ENCODE assay signal across 1 cellular context in the genomic region with DNA sequence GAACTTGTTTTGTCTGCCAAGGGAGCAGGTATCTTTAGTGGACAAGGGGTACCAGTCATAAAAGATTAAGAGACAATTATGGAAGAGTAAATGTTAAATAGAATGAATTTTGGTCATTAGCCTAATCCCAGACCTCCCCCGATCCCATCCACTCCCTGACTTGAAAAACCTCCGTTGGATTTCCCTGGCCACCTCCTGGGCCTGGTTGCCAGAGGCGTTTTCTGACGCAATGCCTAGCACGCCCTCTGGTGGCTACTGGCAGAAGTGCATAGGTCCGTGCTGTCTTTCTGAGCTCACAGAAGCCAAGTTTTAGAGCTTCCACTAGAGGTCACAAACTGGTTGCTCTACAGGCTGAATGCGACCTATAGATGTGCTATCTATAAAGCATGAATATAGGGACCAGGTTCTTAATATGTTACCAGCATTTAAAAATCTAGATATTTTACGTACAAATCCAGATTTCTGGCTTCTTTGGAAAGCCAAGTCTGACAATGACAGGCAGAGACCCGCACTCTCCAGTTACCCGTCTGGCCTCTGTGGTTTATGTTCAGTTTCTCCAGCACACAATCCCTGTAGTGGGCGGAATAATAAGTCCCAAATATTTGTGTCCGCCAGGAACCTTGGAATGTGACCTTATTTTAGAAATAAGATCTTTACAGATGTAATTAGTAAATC.
A peak's percentile ranks its signal among the peaks of the same experiment; 100 is the strongest.
TF ChIP-seq lines count a peak whose summit lies in the region.

No MANE protein-coding gene starts in this region.

TF ChIP-seq in HepG2, 621 proteins besides CTCF, POLR2A, EP300 and RAD21 (continued from another document and continues in another):
- TF ChIP-seq, protein P1, sequence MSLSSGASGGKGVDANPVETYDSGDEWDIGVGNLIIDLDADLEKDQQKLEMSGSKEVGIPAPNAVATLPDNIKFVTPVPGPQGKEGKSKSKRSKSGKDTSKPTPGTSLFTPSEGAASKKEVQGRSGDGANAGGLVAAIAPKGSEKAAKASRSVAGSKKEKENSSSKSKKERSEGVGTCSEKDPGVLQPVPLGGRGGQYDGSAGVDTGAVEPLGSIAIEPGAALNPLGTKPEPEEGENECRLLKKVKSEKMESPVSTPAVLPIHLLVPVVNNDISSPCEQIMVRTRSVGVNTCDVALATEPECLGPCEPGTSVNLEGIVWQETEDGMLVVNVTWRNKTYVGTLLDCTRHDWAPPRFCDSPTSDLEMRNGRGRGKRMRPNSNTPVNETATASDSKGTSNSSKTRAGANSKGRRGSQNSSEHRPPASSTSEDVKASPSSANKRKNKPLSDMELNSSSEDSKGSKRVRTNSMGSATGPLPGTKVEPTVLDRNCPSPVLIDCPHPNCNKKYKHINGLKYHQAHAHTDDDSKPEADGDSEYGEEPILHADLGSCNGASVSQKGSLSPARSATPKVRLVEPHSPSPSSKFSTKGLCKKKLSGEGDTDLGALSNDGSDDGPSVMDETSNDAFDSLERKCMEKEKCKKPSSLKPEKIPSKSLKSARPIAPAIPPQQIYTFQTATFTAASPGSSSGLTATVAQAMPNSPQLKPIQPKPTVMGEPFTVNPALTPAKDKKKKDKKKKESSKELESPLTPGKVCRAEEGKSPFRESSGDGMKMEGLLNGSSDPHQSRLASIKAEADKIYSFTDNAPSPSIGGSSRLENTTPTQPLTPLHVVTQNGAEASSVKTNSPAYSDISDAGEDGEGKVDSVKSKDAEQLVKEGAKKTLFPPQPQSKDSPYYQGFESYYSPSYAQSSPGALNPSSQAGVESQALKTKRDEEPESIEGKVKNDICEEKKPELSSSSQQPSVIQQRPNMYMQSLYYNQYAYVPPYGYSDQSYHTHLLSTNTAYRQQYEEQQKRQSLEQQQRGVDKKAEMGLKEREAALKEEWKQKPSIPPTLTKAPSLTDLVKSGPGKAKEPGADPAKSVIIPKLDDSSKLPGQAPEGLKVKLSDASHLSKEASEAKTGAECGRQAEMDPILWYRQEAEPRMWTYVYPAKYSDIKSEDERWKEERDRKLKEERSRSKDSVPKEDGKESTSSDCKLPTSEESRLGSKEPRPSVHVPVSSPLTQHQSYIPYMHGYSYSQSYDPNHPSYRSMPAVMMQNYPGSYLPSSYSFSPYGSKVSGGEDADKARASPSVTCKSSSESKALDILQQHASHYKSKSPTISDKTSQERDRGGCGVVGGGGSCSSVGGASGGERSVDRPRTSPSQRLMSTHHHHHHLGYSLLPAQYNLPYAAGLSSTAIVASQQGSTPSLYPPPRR (CRISPR knock-in tag; IDR thresholded peaks at IDR 0.05; ENCODE audit: borderline replicate concordance) = no peak
- TF ChIP-seq, protein P2, sequence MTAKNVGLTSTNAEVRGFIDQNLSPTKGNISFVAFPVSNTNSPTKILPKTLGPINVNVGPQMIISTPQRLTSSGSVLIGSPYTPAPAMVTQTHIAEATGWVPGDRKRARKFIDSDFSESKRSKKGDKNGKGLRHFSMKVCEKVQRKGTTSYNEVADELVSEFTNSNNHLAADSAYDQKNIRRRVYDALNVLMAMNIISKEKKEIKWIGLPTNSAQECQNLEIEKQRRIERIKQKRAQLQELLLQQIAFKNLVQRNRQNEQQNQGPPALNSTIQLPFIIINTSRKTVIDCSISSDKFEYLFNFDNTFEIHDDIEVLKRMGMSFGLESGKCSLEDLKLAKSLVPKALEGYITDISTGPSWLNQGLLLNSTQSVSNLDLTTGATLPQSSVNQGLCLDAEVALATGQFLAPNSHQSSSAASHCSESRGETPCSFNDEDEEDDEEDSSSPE (CRISPR knock-in tag; IDR thresholded peaks at IDR 0.05) = no peak
- TF ChIP-seq, protein P3, sequence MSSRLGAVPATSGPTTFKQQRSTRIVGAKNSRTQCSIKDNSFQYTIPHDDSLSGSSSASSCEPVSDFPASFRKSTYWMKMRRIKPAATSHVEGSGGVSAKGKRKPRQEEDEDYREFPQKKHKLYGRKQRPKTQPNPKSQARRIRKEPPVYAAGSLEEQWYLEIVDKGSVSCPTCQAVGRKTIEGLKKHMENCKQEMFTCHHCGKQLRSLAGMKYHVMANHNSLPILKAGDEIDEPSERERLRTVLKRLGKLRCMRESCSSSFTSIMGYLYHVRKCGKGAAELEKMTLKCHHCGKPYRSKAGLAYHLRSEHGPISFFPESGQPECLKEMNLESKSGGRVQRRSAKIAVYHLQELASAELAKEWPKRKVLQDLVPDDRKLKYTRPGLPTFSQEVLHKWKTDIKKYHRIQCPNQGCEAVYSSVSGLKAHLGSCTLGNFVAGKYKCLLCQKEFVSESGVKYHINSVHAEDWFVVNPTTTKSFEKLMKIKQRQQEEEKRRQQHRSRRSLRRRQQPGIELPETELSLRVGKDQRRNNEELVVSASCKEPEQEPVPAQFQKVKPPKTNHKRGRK (CRISPR knock-in tag; IDR thresholded peaks at IDR 0.05) = no peak
- no peak for TF ChIP-seq MED8 (CRISPR knock-in tag; IDR thresholded peaks at IDR 0.05; ENCODE audit: insufficient replicate concordance)
- TF ChIP-seq KDM2A (CRISPR knock-in tag; IDR thresholded peaks at IDR 0.05; ENCODE audit: borderline replicate concordance, low read depth) = peak; percentile 69; the same call in 1 of the 2 replicates
- no peak for TF ChIP-seq HMGA1 (CRISPR knock-in tag; conservative IDR thresholded peaks at IDR 0.05)
- TF ChIP-seq ZBTB1 (CRISPR knock-in tag; IDR thresholded peaks at IDR 0.05; ENCODE audit: borderline replicate concordance) = no peak
- TF ChIP-seq ZBTB42 (CRISPR knock-in tag; IDR thresholded peaks at IDR 0.05) = no peak
- no peak for TF ChIP-seq ZNF737 (CRISPR knock-in tag; IDR thresholded peaks at IDR 0.05; ENCODE audit: borderline replicate concordance)
- TF ChIP-seq NCOA1 (CRISPR knock-in tag; IDR thresholded peaks at IDR 0.05) = no peak
- peak; percentile 74 for TF ChIP-seq ELF3 (CRISPR knock-in tag; IDR thresholded peaks at IDR 0.05)
- no peak for TF ChIP-seq ZNF264 (CRISPR knock-in tag; IDR thresholded peaks at IDR 0.05)
- TF ChIP-seq RFXANK (CRISPR knock-in tag; IDR thresholded peaks at IDR 0.05) = 0 out of 2 replicates have a peak, but pooled peaks have one; percentile 67
- no peak for TF ChIP-seq ZNF484 (CRISPR knock-in tag; IDR thresholded peaks at IDR 0.05; ENCODE audit: borderline replicate concordance, low read depth)
- no peak for TF ChIP-seq SRY (CRISPR knock-in tag; IDR thresholded peaks at IDR 0.05)
- 0 out of 2 replicates have a peak, but pooled peaks have one; percentile 25 for TF ChIP-seq ZNF274 (CRISPR knock-in tag; IDR thresholded peaks at IDR 0.05)
- no peak for TF ChIP-seq ZNF616 (CRISPR knock-in tag; IDR thresholded peaks at IDR 0.05; ENCODE audit: low read depth)
- TF ChIP-seq, protein P4, sequence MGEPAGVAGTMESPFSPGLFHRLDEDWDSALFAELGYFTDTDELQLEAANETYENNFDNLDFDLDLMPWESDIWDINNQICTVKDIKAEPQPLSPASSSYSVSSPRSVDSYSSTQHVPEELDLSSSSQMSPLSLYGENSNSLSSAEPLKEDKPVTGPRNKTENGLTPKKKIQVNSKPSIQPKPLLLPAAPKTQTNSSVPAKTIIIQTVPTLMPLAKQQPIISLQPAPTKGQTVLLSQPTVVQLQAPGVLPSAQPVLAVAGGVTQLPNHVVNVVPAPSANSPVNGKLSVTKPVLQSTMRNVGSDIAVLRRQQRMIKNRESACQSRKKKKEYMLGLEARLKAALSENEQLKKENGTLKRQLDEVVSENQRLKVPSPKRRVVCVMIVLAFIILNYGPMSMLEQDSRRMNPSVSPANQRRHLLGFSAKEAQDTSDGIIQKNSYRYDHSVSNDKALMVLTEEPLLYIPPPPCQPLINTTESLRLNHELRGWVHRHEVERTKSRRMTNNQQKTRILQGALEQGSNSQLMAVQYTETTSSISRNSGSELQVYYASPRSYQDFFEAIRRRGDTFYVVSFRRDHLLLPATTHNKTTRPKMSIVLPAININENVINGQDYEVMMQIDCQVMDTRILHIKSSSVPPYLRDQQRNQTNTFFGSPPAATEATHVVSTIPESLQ (CRISPR knock-in tag; conservative IDR thresholded peaks at IDR 0.05) = 0 out of 2 replicates have a peak, but pooled peaks have one; percentile 90
- no peak for TF ChIP-seq BRCA1 (CRISPR knock-in tag; IDR thresholded peaks at IDR 0.05)
- TF ChIP-seq, protein P5, sequence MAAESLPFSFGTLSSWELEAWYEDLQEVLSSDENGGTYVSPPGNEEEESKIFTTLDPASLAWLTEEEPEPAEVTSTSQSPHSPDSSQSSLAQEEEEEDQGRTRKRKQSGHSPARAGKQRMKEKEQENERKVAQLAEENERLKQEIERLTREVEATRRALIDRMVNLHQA (CRISPR knock-in tag; IDR thresholded peaks at IDR 0.05) = no peak
- TF ChIP-seq HDAC1 (CRISPR knock-in tag; IDR thresholded peaks at IDR 0.05) = no peak
- no peak for TF ChIP-seq TBP (CRISPR knock-in tag; IDR thresholded peaks at IDR 0.05)
- TF ChIP-seq ZSCAN9 (CRISPR knock-in tag; IDR thresholded peaks at IDR 0.05; ENCODE audit: borderline replicate concordance) = peak; percentile 48; the same call in 1 of the 2 replicates
- TF ChIP-seq ZFX (CRISPR knock-in tag; IDR thresholded peaks at IDR 0.05; ENCODE audit: low read depth) = peak; percentile 68
- 0 out of 2 replicates have a peak, but pooled peaks have one; percentile 55 for TF ChIP-seq ZNF335 (CRISPR knock-in tag; IDR thresholded peaks at IDR 0.05)
- TF ChIP-seq CBFB (CRISPR knock-in tag; IDR thresholded peaks at IDR 0.05) = 0 out of 2 replicates have a peak, but pooled peaks have one; percentile 60
- no peak for TF ChIP-seq NR2C2 (CRISPR knock-in tag; IDR thresholded peaks at IDR 0.05; ENCODE audit: borderline replicate concordance)
- TF ChIP-seq FOSL2 (CRISPR knock-in tag; IDR thresholded peaks at IDR 0.05) = peak; percentile 69
- TF ChIP-seq, protein P6, sequence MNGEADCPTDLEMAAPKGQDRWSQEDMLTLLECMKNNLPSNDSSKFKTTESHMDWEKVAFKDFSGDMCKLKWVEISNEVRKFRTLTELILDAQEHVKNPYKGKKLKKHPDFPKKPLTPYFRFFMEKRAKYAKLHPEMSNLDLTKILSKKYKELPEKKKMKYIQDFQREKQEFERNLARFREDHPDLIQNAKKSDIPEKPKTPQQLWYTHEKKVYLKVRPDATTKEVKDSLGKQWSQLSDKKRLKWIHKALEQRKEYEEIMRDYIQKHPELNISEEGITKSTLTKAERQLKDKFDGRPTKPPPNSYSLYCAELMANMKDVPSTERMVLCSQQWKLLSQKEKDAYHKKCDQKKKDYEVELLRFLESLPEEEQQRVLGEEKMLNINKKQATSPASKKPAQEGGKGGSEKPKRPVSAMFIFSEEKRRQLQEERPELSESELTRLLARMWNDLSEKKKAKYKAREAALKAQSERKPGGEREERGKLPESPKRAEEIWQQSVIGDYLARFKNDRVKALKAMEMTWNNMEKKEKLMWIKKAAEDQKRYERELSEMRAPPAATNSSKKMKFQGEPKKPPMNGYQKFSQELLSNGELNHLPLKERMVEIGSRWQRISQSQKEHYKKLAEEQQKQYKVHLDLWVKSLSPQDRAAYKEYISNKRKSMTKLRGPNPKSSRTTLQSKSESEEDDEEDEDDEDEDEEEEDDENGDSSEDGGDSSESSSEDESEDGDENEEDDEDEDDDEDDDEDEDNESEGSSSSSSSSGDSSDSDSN (CRISPR knock-in tag; IDR thresholded peaks at IDR 0.05) = no peak
- no peak for TF ChIP-seq TAF15 (IDR thresholded peaks at IDR 0.05; ENCODE audit: low read depth, low read length, poor library complexity, severe bottlenecking)
- TF ChIP-seq ZEB1 (IDR thresholded peaks at IDR 0.05; ENCODE audit: insufficient replicate concordance, low read depth) = peak; percentile 32
- TF ChIP-seq, protein P7, sequence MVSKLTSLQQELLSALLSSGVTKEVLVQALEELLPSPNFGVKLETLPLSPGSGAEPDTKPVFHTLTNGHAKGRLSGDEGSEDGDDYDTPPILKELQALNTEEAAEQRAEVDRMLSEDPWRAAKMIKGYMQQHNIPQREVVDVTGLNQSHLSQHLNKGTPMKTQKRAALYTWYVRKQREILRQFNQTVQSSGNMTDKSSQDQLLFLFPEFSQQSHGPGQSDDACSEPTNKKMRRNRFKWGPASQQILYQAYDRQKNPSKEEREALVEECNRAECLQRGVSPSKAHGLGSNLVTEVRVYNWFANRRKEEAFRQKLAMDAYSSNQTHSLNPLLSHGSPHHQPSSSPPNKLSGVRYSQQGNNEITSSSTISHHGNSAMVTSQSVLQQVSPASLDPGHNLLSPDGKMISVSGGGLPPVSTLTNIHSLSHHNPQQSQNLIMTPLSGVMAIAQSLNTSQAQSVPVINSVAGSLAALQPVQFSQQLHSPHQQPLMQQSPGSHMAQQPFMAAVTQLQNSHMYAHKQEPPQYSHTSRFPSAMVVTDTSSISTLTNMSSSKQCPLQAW (CRISPR knock-in tag; IDR thresholded peaks at IDR 0.05) = 0 out of 2 replicates have a peak, but pooled peaks have one; percentile 44
- TF ChIP-seq GTF3A (CRISPR knock-in tag; conservative IDR thresholded peaks at IDR 0.05) = no peak
- no peak for TF ChIP-seq ZBTB3 (CRISPR knock-in tag; IDR thresholded peaks at IDR 0.05; ENCODE audit: borderline replicate concordance, low read depth)
- TF ChIP-seq, protein P8, sequence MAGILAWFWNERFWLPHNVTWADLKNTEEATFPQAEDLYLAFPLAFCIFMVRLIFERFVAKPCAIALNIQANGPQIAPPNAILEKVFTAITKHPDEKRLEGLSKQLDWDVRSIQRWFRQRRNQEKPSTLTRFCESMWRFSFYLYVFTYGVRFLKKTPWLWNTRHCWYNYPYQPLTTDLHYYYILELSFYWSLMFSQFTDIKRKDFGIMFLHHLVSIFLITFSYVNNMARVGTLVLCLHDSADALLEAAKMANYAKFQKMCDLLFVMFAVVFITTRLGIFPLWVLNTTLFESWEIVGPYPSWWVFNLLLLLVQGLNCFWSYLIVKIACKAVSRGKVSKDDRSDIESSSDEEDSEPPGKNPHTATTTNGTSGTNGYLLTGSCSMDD (CRISPR knock-in tag; IDR thresholded peaks at IDR 0.05) = no peak
- no peak for TF ChIP-seq ZFP90 (CRISPR knock-in tag; IDR thresholded peaks at IDR 0.05; ENCODE audit: borderline replicate concordance)
- no peak for TF ChIP-seq REL (CRISPR knock-in tag; conservative IDR thresholded peaks at IDR 0.05)
- TF ChIP-seq, protein P9, sequence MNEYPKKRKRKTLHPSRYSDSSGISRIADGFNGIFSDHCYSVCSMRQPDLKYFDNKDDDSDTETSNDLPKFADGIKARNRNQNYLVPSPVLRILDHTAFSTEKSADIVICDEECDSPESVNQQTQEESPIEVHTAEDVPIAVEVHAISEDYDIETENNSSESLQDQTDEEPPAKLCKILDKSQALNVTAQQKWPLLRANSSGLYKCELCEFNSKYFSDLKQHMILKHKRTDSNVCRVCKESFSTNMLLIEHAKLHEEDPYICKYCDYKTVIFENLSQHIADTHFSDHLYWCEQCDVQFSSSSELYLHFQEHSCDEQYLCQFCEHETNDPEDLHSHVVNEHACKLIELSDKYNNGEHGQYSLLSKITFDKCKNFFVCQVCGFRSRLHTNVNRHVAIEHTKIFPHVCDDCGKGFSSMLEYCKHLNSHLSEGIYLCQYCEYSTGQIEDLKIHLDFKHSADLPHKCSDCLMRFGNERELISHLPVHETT (CRISPR knock-in tag; conservative IDR thresholded peaks at IDR 0.05) = no peak
- 0 out of 2 replicates have a peak, but pooled peaks have one; percentile 20 for TF ChIP-seq NCOA2 (CRISPR knock-in tag; IDR thresholded peaks at IDR 0.05)
- peak; percentile 21; the same call in 1 of the 2 replicates for TF ChIP-seq GABPB1 (CRISPR knock-in tag; IDR thresholded peaks at IDR 0.05)
- no peak for TF ChIP-seq ZNF780A (CRISPR knock-in tag; IDR thresholded peaks at IDR 0.05)
- no peak for TF ChIP-seq ATM (IDR thresholded peaks at IDR 0.05; ENCODE audit: borderline replicate concordance)
- peak; percentile 42; the same call in 1 of the 2 replicates for TF ChIP-seq KMT2B (CRISPR knock-in tag; IDR thresholded peaks at IDR 0.05)
- TF ChIP-seq KLF6 (CRISPR knock-in tag; IDR thresholded peaks at IDR 0.05) = peak; percentile 68; the same call in 1 of the 2 replicates
- TF ChIP-seq MEIS2 (CRISPR knock-in tag; IDR thresholded peaks at IDR 0.05) = peak; percentile 29; the same call in 1 of the 2 replicates
